In genomic region chr2:174312581-174313234, GRCh38 we compare ENCODE assay signal across 15 cellular contexts. TPM values are rescaled to one million over a fixed set of nuclear protein-coding genes. Genes with fewer than 3 reads are reported as not detected.
"Had no signal": no experiment of that assay in that cellular context is flagged by ENCODE, and none has a peak within 500 bp of the region (broad histone marks: within the 10 kb centered on the region; RNA-seq: fewer than 3 reads in every experiment).

No MANE protein-coding gene starts in this region.

- ATAC-seq: pancreas had no signal

- DNase-seq: activated CD4-positive, alpha-beta memory T cell treated with anti-CD3 and anti-CD28 coated beads, Interleukin-2, amount 10 ng/mL, durations not matched to agents 7 days and 5 days; activated CD8-positive, alpha-beta memory T cell treated with anti-CD3 and anti-CD28 coated beads, Interleukin-2, amount 50 U/mL, for 4 hours; activated naive CD4-positive, alpha-beta T cell; central memory CD4-positive, alpha-beta T cell; effector CD8-positive, alpha-beta T cell; kidney glomerular epithelial cell; pancreas; stomach; T1000 had no signal

- H3K27ac ChIP-seq: coronary artery, pancreas, stomach, thoracic aorta had no signal

- H3K9me3 ChIP-seq: pancreas, stomach, thoracic aorta had no signal

- H3K4me1 ChIP-seq: pancreas, stomach had no signal

- H3K4me3 ChIP-seq: coronary artery, pancreas, stomach, thoracic aorta had no signal

- H3K36me3 ChIP-seq: pancreas, stomach, thoracic aorta had no signal

RNA-seq across cellular contexts. Expression of gene SP9, which starts 22.0 kb away (rescaled TPM):
- total RNA-seq: activated CD4-positive, alpha-beta memory T cell treated with anti-CD3 and anti-CD28 coated beads, Interleukin-2, amount 10 ng/mL, durations not matched to agents 7 days and 5 days; astrocyte; fibroblast of lung; pancreas; renal cortical epithelial cell; skeletal muscle tissue; stomach; thoracic aorta had no signal
- polyA plus RNA-seq: fibroblast of lung, stomach had no signal
